8 cellular contexts compared by ENCODE assay signal in genomic region chr9:110256392-110257096, GRCh38. TPM values are rescaled to one million over a fixed set of nuclear protein-coding genes. Genes with fewer than 3 reads are reported as not detected.
A peak's percentile ranks its signal among the peaks of the same experiment; 100 is the strongest.
DNase-seq lines count a peak whose midpoint lies in the region; ATAC-seq and TF ChIP-seq lines count a peak whose summit lies in the region.

TXN (minus strand) TSS chr9:110256507; CDS start chr9:110256435, 72 bp downstream.

- DNase-seq in GDM1 (lab: John Stamatoyannopoulos, UW) (peak; percentile 92), HAP-1 (ENCODE audit: low spot score in 2 of 2) (peak; percentile 76 to 92), MG63 (peak; percentile 91), SJCRH30 (peak; percentile 91 to 92), foreskin keratinocyte (peak; percentile 80 to 90), neuronal stem cell (ENCODE audit: low spot score) (peak; percentile 80)
- peak; percentile 74 for DNase-seq in activated gamma-delta T cell treated with anti-CD3 and anti-CD28 coated beads, Interleukin-2, amount 50 U/mL, for 16 hours (ENCODE audit: low read depth)

- ATAC-seq in foreskin keratinocyte = peak; percentile 83

- peaks cover 17% of the 10 kb centered on the region for H3K4me1 ChIP-seq in HAP-1
- H3K4me1 ChIP-seq in SJCRH30 = 0 out of 2 replicates have a peak, but pooled peaks cover 4% of the 10 kb centered on the region
- H3K4me1 ChIP-seq in foreskin keratinocyte = peaks cover 42% of the 10 kb centered on the region
- peaks cover 6 to 10% of the 10 kb centered on the region in 2 donors for H3K4me1 ChIP-seq in neuronal stem cell (ENCODE audit: control insufficient read depth in 2 of 2, insufficient read depth in 1 of 2, low read depth in 1 of 2, low read length in 2 of 2)

- H3K9ac ChIP-seq in neuronal stem cell (ENCODE audit: low read depth, low read length, poor library complexity) = peak within 1 kb of the TSS; percentile 99

- H3K79me1 ChIP-seq in neuronal stem cell (ENCODE audit: low read depth, low read length) = peaks cover 8% of the 10 kb centered on the region

- H2BK120ac ChIP-seq in neuronal stem cell (ENCODE audit: low read depth, low read length) = peak within 1 kb of the TSS; percentile 88

- peak within 1 kb of the TSS; percentile 100 for H2AFZ ChIP-seq in neuronal stem cell (ENCODE audit: low read length)

- TF ChIP-seq CTCF in foreskin keratinocyte (conservative IDR thresholded peaks at IDR 0.05) (no peak), subcutaneous adipose tissue (IDR thresholded peaks at IDR 0.05; ENCODE audit: low read depth) (no peak)

- no peaks in the 10 kb centered on the region for H3K27me3 ChIP-seq in HAP-1 (ENCODE audit: low read depth)
- no peaks in the 10 kb centered on the region for H3K27me3 ChIP-seq in MG63
- no peaks in the 10 kb centered on the region for H3K27me3 ChIP-seq in SJCRH30
- H3K27me3 ChIP-seq in foreskin keratinocyte = no peaks in the 10 kb centered on the region
- H3K27me3 ChIP-seq in neuronal stem cell (ENCODE audit: control insufficient read depth in 3 of 3, insufficient read depth in 3 of 3, low read depth in 1 of 3, low read length in 3 of 3) = no peaks in the 10 kb centered on the region

- H3K4me2 ChIP-seq in neuronal stem cell (ENCODE audit: insufficient read depth, low read length, poor library complexity, severe bottlenecking) = peak within 1 kb of the TSS; percentile 87

- H3K18ac ChIP-seq in neuronal stem cell (ENCODE audit: low read length) = peak within 1 kb of the TSS; percentile 97

- peak within 1 kb of the TSS; percentile 84 for H3K4me3 ChIP-seq in HAP-1
- peak within 1 kb of the TSS; percentile 69 for H3K4me3 ChIP-seq in MG63
- peak within 1 kb of the TSS; percentile 91 for H3K4me3 ChIP-seq in SJCRH30
- H3K4me3 ChIP-seq in neuronal stem cell (ENCODE audit: low read length in 2 of 2) = peak within 1 kb of the TSS; percentile 94 to 97

- peak within 1 kb of the TSS; percentile 70 for H3K23ac ChIP-seq in neuronal stem cell (ENCODE audit: low read depth, low read length, poor library complexity)

- in situ Hi-C loops in HAP-1 (cut with MboI; ENCODE audit: low sequenced_read_pairs) = no loop called here

- peak within 1 kb of the TSS; percentile 88 for H2BK5ac ChIP-seq in neuronal stem cell (ENCODE audit: low read length)

- peak within 1 kb of the TSS; percentile 92 for H4K8ac ChIP-seq in neuronal stem cell (ENCODE audit: low read depth, low read length)

- no peak within 1 kb of the TSS for H4K91ac ChIP-seq in neuronal stem cell (ENCODE audit: low read depth, low read length, poor library complexity)

- H2BK12ac ChIP-seq in neuronal stem cell (ENCODE audit: low read length) = no peak within 1 kb of the TSS

- H3K4ac ChIP-seq in neuronal stem cell (ENCODE audit: low read length) = peak within 1 kb of the TSS; percentile 6

- no peak within 1 kb of the TSS for H2BK15ac ChIP-seq in neuronal stem cell (ENCODE audit: low read length)

- H3K9me3 ChIP-seq in HAP-1 (no peaks in the 10 kb centered on the region), MG63 (no peaks in the 10 kb centered on the region), SJCRH30 (replicated peaks) (no peaks in the 10 kb centered on the region), neuronal stem cell (replicated peaks in 1 of 2; ENCODE audit: control insufficient read depth in 2 of 2, insufficient read depth in 1 of 2, low read depth in 1 of 2, low read length in 2 of 2) (no peaks in the 10 kb centered on the region)

- H3K36me3 ChIP-seq in HAP-1 (replicated peaks) (no peaks in the 10 kb centered on the region), MG63 (peaks cover 31% of the 10 kb centered on the region), SJCRH30 (no peaks in the 10 kb centered on the region), neuronal stem cell (replicated peaks in 1 of 2; ENCODE audit: control insufficient read depth in 2 of 2, insufficient read depth in 2 of 2, low read length in 2 of 2) (no peaks in the 10 kb centered on the region)

- H3K14ac ChIP-seq in neuronal stem cell (ENCODE audit: low read length) = peak within 1 kb of the TSS; percentile 90

- H3K27ac ChIP-seq in SJCRH30 = peak within 1 kb of the TSS; percentile 85
- H3K27ac ChIP-seq in foreskin keratinocyte = peak within 1 kb of the TSS; percentile 90
- peak within 1 kb of the TSS; percentile 81 for H3K27ac ChIP-seq in neuronal stem cell (replicated peaks; ENCODE audit: low read length)

- peak within 1 kb of the TSS; percentile 79 for H2AK5ac ChIP-seq in neuronal stem cell (ENCODE audit: low read depth, low read length)

- no CpG with 5 or more reads among the region's 64 CpGs for WGBS in neuronal stem cell (ENCODE audit: extremely low coverage in 2 of 2, insufficient read length in 2 of 2, insufficient replicate concordance in 1 of 2), 2 donors

RNA-seq across cellular contexts. Expression of gene TXN, which starts in this region (rescaled TPM):
- 441 and 536 TPM in 2 replicates for total RNA-seq in MG63 (2014; rRNA removed; shearing (Covaris generic); ENCODE audit: low replicate concordance)
- 355 and 375 TPM in 2 replicates for total RNA-seq in SJCRH30 (2014; rRNA removed; shearing (Covaris generic))
- 448 and 462 TPM in 2 replicates for total RNA-seq in foreskin keratinocyte
- 704 and 712 TPM in 2 replicates for polyA plus RNA-seq in foreskin keratinocyte
- 319 TPM for polyA plus RNA-seq in neuronal stem cell (2013, experiment 1 of 2)
- polyA plus RNA-seq in neuronal stem cell (2013, experiment 2 of 2) = 332 TPM
- 100 to 1,000 TPM in 3 of 4 donors, 10 to 100 TPM in 1; 85.5 to 274 (median 123) TPM for total RNA-seq in subcutaneous adipose tissue

Comparison
In these comparisons a context has a peak if more than half of its experiments do, and no peak if none do; other contexts are left out.
1. Peak in every context shown above with its lines: DNase-seq, ATAC-seq, H3K4me3 ChIP-seq and H3K27ac ChIP-seq.